ENCODE assay signal across 1 cellular context in the genomic region with DNA sequence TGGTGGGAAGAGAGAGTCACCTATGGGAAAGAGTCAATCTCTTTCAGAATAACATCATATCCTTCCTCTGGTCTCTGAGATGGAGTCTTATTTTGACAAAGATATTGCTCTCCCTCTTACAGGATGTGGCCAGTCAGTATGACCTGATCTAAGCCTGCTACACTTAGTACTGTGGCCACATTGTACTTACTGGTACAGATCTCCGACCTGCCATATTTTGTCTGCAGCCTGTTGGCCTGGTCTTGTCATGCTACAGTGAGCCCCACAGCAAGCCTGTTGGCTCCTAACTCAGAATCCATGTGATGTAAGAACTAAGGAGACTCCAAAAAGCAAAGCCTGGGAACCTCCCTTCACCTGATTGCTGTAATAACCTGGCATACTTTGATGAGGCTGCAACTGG.
TF ChIP-seq lines count a peak whose summit lies in the region.

No MANE protein-coding gene starts in this region.

TF ChIP-seq in K562, 482 proteins besides CTCF, POLR2A, EP300 and RAD21:
- TF ChIP-seq ILF3 (IDR thresholded peaks at IDR 0.05; ENCODE audit: borderline replicate concordance) = no peak
TF ChIP-seq in K562: peak in this region for 0.
